Comparison of ENCODE assay signal across 19 cellular contexts in the genomic region with DNA sequence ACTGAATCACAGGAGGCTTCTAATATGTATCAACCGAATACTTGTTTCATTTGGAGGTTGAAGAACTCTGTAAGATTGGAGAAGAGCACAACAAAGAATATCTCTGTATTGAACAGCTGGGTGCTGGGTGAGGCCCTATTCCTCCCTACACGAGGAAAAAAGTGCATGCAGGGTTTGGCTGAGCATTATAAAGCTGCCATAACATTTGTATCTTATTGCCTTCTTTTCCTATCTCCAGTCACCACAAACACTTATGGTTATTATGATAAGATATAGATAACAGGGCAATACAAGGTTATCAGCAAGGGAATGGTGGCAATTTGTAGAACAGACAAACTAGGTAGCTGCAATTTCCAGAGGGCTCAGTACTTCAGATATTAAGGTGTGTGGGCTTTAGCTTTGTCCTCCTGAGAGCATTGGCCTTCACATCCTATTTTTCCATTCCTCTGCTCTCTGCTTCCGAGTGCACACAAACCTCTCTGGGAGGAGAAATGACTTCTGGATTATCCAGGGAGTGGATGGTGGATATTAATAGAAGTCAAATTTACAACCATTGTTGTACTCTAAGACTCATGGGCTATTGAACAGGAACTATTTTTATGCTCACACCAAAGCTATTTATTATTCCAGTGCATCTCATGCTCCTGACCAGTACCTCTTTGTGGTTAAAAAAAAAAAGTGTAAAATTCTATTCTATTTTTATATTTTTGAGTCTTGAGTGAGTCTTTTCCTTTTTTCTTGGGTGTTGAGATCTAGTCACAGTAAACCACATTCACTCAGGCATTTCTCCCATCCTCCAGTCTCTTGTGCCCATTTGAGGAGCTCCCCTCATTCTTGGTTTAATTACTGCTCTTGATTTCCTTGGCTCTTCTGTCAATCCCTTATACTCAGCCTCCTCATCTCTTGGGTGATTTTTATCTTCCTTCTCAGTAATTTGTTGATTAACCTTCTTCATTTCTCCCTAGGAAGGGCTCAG.
"Had no signal": no experiment of that assay in that cellular context is flagged by ENCODE, and none has a peak within 500 bp of the region (broad histone marks: within the 10 kb centered on the region; RNA-seq: fewer than 3 reads in every experiment).

No MANE protein-coding gene starts in this region.

- H3K9me3 ChIP-seq: gastrocnemius medialis, pancreas, sigmoid colon, tibial artery had no signal

- H3K27ac ChIP-seq: coronary artery, gastrocnemius medialis, pancreas, tibial artery had no signal

- H3K4me3 ChIP-seq: coronary artery, gastrocnemius medialis, heart left ventricle, pancreas, sigmoid colon, tibial artery had no signal

- H3K36me3 ChIP-seq: gastrocnemius medialis, heart left ventricle, pancreas, sigmoid colon, tibial artery had no signal

- DNase-seq: activated CD4-positive, alpha-beta T cell treated with anti-CD3 and anti-CD28 coated beads, Interleukin-2, amount 50 U/mL, for 1 hour; activated CD8-positive, alpha-beta memory T cell treated with anti-CD3 and anti-CD28 coated beads for 24 hours; activated CD8-positive, alpha-beta memory T cell treated with anti-CD3 and anti-CD28 coated beads, Interleukin-2, amount 50 U/mL, for 48 hours; activated effector memory CD4-positive, alpha-beta T cell treated with anti-CD3 and anti-CD28 coated beads, Interleukin-2, amount 50 U/mL, for 16 hours; activated naive CD4-positive, alpha-beta T cell treated with anti-CD3 and anti-CD28 coated beads, Interleukin-2, amount 50 U/mL, for 16 hours; aorta; gastrocnemius medialis; mammary epithelial cell; naive thymus-derived CD8-positive, alpha-beta T cell; pancreas; sigmoid colon; stimulated activated naive B cell treated with anti-CD40 and anti-IgM and Interleukin-4, amounts not matched to agents 10 μg/mL and 1 μg/mL and 100 μg/mL, for 72 hours; T-helper 1 cell; T-helper 9 cell; tibial artery had no signal

- ATAC-seq: activated CD4-positive, CD25-positive, alpha-beta regulatory T cell treated with anti-CD3 and anti-CD28 coated beads, Interleukin-2, amount 50 U/mL, for 24 hours; activated T-cell treated with anti-CD3 and anti-CD28 coated beads, Interleukin-2, amount 50 U/mL, for 72 hours; gastrocnemius medialis; naive thymus-derived CD8-positive, alpha-beta T cell; pancreas; stimulated activated naive B cell treated with anti-CD40 and anti-IgM and Interleukin-4, amounts not matched to agents 10 μg/mL and 1 μg/mL and 100 μg/mL, for 72 hours had no signal

- H3K27me3 ChIP-seq: gastrocnemius medialis, heart left ventricle, pancreas, sigmoid colon, tibial artery had no signal
